ENCODE assay signal across 9 cellular contexts in genomic region chr19:17754634-17755532, GRCh38. TPM values are rescaled to one million over a fixed set of nuclear protein-coding genes. Genes with fewer than 3 reads are reported as not detected.
DNase-seq lines count a peak whose midpoint lies in the region; ATAC-seq and TF ChIP-seq lines count a peak whose summit lies in the region.
"Had no signal": no experiment of that assay in that cellular context is flagged by ENCODE, and none has a peak within 500 bp of the region (broad histone marks: within the 10 kb centered on the region; RNA-seq: fewer than 3 reads in every experiment).

No MANE protein-coding gene starts in this region.

- no peaks in the 10 kb centered on the region for H3K27me3 ChIP-seq in SU-DHL-6 (ENCODE audit: low read length)
- no peaks in the 10 kb centered on the region for H3K27me3 ChIP-seq in neuronal stem cell (ENCODE audit: control insufficient read depth in 3 of 3, insufficient read depth in 3 of 3, low read depth in 1 of 3, low read length in 3 of 3)
- H3K27me3 ChIP-seq in hepatocyte, result no peaks in the 10 kb centered on the region

- H3K36me3 ChIP-seq in SU-DHL-6 (ENCODE audit: low read length) (no peaks in the 10 kb centered on the region), neuronal stem cell (replicated peaks in 1 of 2; ENCODE audit: control insufficient read depth in 2 of 2, insufficient read depth in 2 of 2, low read length in 2 of 2) (no peaks in the 10 kb centered on the region), hepatocyte (replicated peaks; ENCODE audit: insufficient read depth, low read depth) (no peaks in the 10 kb centered on the region)

- peak overlapping the region; percentile 30 for H2AK5ac ChIP-seq in neuronal stem cell (ENCODE audit: low read depth, low read length)

- TF ChIP-seq CTCF in SU-DHL-6 (IDR thresholded peaks at IDR 0.05; ENCODE audit: insufficient read depth, low read length, poor library complexity, severe bottlenecking), result peak; percentile 68
- no peak for TF ChIP-seq CTCF in hepatocyte (IDR thresholded peaks at IDR 0.05; ENCODE audit: poor library complexity)

- H4K20me1 ChIP-seq in SU-DHL-6 (ENCODE audit: low read depth, low read length) (no peaks in the 10 kb centered on the region), hepatocyte (ENCODE audit: insufficient read depth, poor library complexity, severe bottlenecking) (no peaks in the 10 kb centered on the region)

- H3K9ac ChIP-seq in SU-DHL-6 (ENCODE audit: low read length) (peak overlapping the region; percentile 9; the same call in 1 of the 2 replicates), neuronal stem cell (ENCODE audit: low read depth, low read length, poor library complexity) (no peak overlapping the region)

- H3K27ac ChIP-seq in SU-DHL-6 (ENCODE audit: low read depth, low read length) (peak overlapping the region; percentile 68), neuronal stem cell (replicated peaks; ENCODE audit: low read length) (peak overlapping the region; percentile 33), hepatocyte (no peak overlapping the region)
- H3K27ac ChIP-seq: 22Rv1 had no signal

- DNase-seq in SIG-M5 treated with dmso at 0.1 percent for 504 hours (lab: John Stamatoyannopoulos, UW; ENCODE audit: unreplicated experiment) (peak; percentile 81), SIG-M5 (lab: John Stamatoyannopoulos, UW) (no peak), neuronal stem cell (ENCODE audit: low spot score) (no peak), cerebellum (ENCODE audit: low spot score) (no peak), NCI-H187 treated with DMSO at 0.1 percent for 48 hours (lab: John Stamatoyannopoulos, UW) (no peak), hepatocyte (ENCODE audit: low spot score) (no peak)

- no peak overlapping the region for H3K4me3 ChIP-seq in SU-DHL-6 (ENCODE audit: insufficient read depth, low read length, poor library complexity, severe bottlenecking)
- H3K4me3 ChIP-seq in neuronal stem cell (ENCODE audit: low read length in 2 of 2), result no peak overlapping the region
- no peak overlapping the region for H3K4me3 ChIP-seq in hepatocyte

- H3K14ac ChIP-seq in neuronal stem cell (ENCODE audit: low read length), result no peak overlapping the region

- H3K4ac ChIP-seq in neuronal stem cell (ENCODE audit: low read length), result no peak overlapping the region

- H3K4me1 ChIP-seq in neuronal stem cell (ENCODE audit: control insufficient read depth in 2 of 2, insufficient read depth in 1 of 2, low read depth in 1 of 2, low read length in 2 of 2) (peaks cover 23 to 30% of the 10 kb centered on the region in 2 donors), hepatocyte (ENCODE audit: insufficient read depth) (no peaks in the 10 kb centered on the region)

- H3K79me2 ChIP-seq in SU-DHL-6 (ENCODE audit: insufficient read depth, low read length) (peaks cover 29% of the 10 kb centered on the region), hepatocyte (no peaks in the 10 kb centered on the region)

- H3F3A ChIP-seq in SU-DHL-6 (ENCODE audit: insufficient read depth), result peaks cover 36% of the 10 kb centered on the region

- H2BK15ac ChIP-seq in neuronal stem cell (ENCODE audit: low read length), result no peak overlapping the region

- H2AFZ ChIP-seq in SU-DHL-6 (ENCODE audit: low read depth, low read length, severe bottlenecking) (no peak overlapping the region), neuronal stem cell (ENCODE audit: low read length) (no peak overlapping the region), hepatocyte (no peak overlapping the region)

- ATAC-seq in HG02885 (IDR thresholded peaks at IDR 0.05; ENCODE audit: poor library complexity, unreplicated experiment), result peak; percentile 53

- no peak overlapping the region for H2BK120ac ChIP-seq in neuronal stem cell (ENCODE audit: low read depth, low read length)

- peaks cover 4% of the 10 kb centered on the region for H3K79me1 ChIP-seq in neuronal stem cell (ENCODE audit: low read depth, low read length)

- H3K9me2 ChIP-seq in SU-DHL-6 (replicated peaks; ENCODE audit: insufficient read depth, low read length) (no peaks in the 10 kb centered on the region), hepatocyte (replicated peaks; ENCODE audit: insufficient read depth) (no peaks in the 10 kb centered on the region)

- peak overlapping the region; percentile 27 for H3K4me2 ChIP-seq in SU-DHL-6 (ENCODE audit: low read depth, low read length, poor library complexity, severe bottlenecking)
- no peak overlapping the region for H3K4me2 ChIP-seq in neuronal stem cell (ENCODE audit: insufficient read depth, low read length, poor library complexity, severe bottlenecking)
- no peak overlapping the region for H3K4me2 ChIP-seq in hepatocyte

- H2BK5ac ChIP-seq in neuronal stem cell (ENCODE audit: low read length), result no peak overlapping the region

- no peak overlapping the region for H3K23ac ChIP-seq in neuronal stem cell (ENCODE audit: low read depth, low read length, poor library complexity)

- H3K18ac ChIP-seq in neuronal stem cell (ENCODE audit: low read length), result no peak overlapping the region

- no peak overlapping the region for H4K8ac ChIP-seq in neuronal stem cell (ENCODE audit: low read depth, low read length)

- no peaks in the 10 kb centered on the region for H3K9me3 ChIP-seq in SU-DHL-6 (ENCODE audit: insufficient read depth, low read length)
- no peaks in the 10 kb centered on the region for H3K9me3 ChIP-seq in neuronal stem cell (replicated peaks in 1 of 2; ENCODE audit: control insufficient read depth in 2 of 2, insufficient read depth in 1 of 2, low read depth in 1 of 2, low read length in 2 of 2)
- no peaks in the 10 kb centered on the region for H3K9me3 ChIP-seq in hepatocyte (ENCODE audit: low read depth)

- no CpG with 5 or more reads among the region's 5 CpGs for WGBS in neuronal stem cell (ENCODE audit: extremely low coverage in 2 of 2, insufficient read length in 2 of 2, insufficient replicate concordance in 1 of 2), 2 donors
- 81% methylated on average over 5 of the region's 5 CpGs for WGBS in hepatocyte (ENCODE audit: low lambda C conversion rate, missing lambda C conversion rate)

- H2BK12ac ChIP-seq in neuronal stem cell (ENCODE audit: low read length), result no peak overlapping the region

- H4K91ac ChIP-seq in neuronal stem cell (ENCODE audit: low read depth, low read length, poor library complexity), result no peak overlapping the region

RNA-seq across cellular contexts. Expression of gene FCHO1, which starts 3.6 kb away (rescaled TPM):
- polyA plus RNA-seq in neuronal stem cell (2013, experiment 1 of 2), result 18.3 TPM
- 18.1 TPM for polyA plus RNA-seq in neuronal stem cell (2013, experiment 2 of 2)
- total RNA-seq in cerebellum (25.9 TPM), hepatocyte (2.1 and 2.2 TPM in 2 replicates)
- 1.9 and 2.3 TPM in 2 replicates for polyA plus RNA-seq in hepatocyte

RNA-seq across cellular contexts. Expression of gene MAP1S, which starts 35.6 kb away (rescaled TPM):
- polyA plus RNA-seq in neuronal stem cell (2013, experiment 1 of 2), result 35.5 TPM
- 35.9 TPM for polyA plus RNA-seq in neuronal stem cell (2013, experiment 2 of 2)
- total RNA-seq in cerebellum, result 31.4 TPM
- 7.7 and 9.5 TPM in 2 replicates for total RNA-seq in hepatocyte
- 37.1 and 52.7 TPM in 2 replicates for polyA plus RNA-seq in hepatocyte

RNA-seq across cellular contexts. Expression of gene B3GNT3, which starts 40.1 kb away (rescaled TPM):
- 0.03 TPM for polyA plus RNA-seq in neuronal stem cell (2013, experiment 1 of 2)
- polyA plus RNA-seq in neuronal stem cell (2013, experiment 2 of 2), result not detected
- not detected for total RNA-seq in cerebellum
- total RNA-seq in hepatocyte, result 19.1 and 22.6 TPM in 2 replicates
- polyA plus RNA-seq in hepatocyte, result 14.6 and 16.7 TPM in 2 replicates

Comparison
In these comparisons a context has a peak if more than half of its experiments do, and no peak if none do; other contexts are left out.
1. RNA of gene B3GNT3, which starts 40.1 kb away (total RNA-seq): 19.1 to 22.6 TPM in hepatocyte; not detected in cerebellum (single experiment); every median in the first group is over 10 times any median in the second.